ENCODE assay signal across 11 cellular contexts in the genomic region with DNA sequence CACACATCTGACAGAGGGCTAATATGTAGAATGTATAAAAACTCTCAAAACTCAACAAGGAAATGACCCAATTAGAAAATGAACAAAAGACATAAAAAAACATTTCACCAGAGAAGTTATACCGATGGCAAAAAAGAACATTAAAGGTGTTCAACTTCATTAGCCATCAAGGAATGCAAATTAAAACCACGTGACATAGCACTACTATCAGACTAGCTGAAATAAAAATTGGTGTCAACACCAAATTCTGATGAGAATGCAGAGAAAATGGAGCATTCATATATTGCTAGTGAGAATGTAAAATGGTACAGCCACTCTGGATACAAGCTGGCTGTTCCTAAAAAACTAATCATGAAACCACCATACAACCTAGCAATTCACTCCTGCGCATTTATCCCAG.
"Had no signal": no experiment of that assay in that cellular context is flagged by ENCODE, and none has a peak within 500 bp of the region (broad histone marks: within the 10 kb centered on the region; RNA-seq: fewer than 3 reads in every experiment).

No MANE protein-coding gene starts in this region.

- ATAC-seq: GM23338, HCT116 had no signal

- H3K36me3 ChIP-seq: HAP-1 had no signal

- H3K4me3 ChIP-seq: GM23248, GM23338, HAP-1 had no signal

- H3K27ac ChIP-seq: GM23248 had no signal

- H3K9ac ChIP-seq: GM23248 had no signal

- H3K9me3 ChIP-seq: HAP-1 had no signal

- H2AFZ ChIP-seq: GM23248, GM23338 had no signal

- H3K4me1 ChIP-seq: HAP-1 had no signal

- DNase-seq: GM23248, GOT3, H7, H9, HCEC 1CT, HFFc6 had no signal

- H3K4me2 ChIP-seq: GM23338 had no signal

- FAIRE-seq: H1, H54 had no signal
